28 cellular contexts compared by ENCODE assay signal in the genomic region with DNA sequence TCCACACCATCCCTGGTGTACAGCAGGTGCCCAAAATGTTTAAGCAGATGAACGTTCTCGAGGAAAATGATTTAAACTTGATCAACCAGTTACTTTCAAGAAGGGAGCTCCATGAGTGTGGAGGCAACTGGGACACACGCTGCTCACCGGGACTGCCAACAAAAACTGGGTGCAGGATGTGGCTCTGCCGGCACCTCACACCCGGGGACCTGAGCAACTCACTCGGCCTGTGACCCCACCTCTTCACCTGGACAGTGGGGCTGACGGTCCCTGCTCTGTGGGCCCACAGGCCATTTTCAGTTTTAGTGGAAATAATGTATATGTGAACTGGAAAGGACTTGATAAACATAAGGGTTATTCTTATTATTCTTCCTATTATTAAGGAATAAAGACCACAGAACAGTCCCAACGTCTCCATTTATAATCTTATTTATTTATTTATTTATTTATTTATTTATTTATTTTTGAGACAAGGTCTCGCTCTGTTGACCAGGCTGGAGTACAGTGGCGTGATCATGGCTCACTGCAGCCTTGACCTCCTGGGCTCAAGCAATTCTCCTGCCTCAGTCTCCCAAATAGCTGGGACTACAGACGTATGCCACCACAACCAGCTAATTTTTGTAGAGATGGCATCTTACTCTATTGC.
"Had no signal": no experiment of that assay in that cellular context is flagged by ENCODE, and none has a peak within 500 bp of the region (broad histone marks: within the 10 kb centered on the region; RNA-seq: fewer than 3 reads in every experiment).

No MANE protein-coding gene starts in this region.

- H3K9me3 ChIP-seq: colonic mucosa, esophagus squamous epithelium, gastroesophageal sphincter, heart right ventricle had no signal

- H3K27ac ChIP-seq: brain microvascular endothelial cell, colonic mucosa, epithelial cell of prostate, esophagus squamous epithelium, gastroesophageal sphincter, heart right ventricle, hepatocyte had no signal

- H3K27ac Mint-ChIP-seq: activated CD4-positive, alpha-beta memory T cell treated with anti-CD3 and anti-CD28 coated beads, Interleukin-2, amount 10 ng/mL, durations not matched to agents 7 days and 5 days; activated CD4-positive, alpha-beta T cell treated with anti-CD3 and anti-CD28 coated beads, Interleukin-2, amount 10 ng/mL, durations not matched to agents 7 days and 5 days; activated naive CD4-positive, alpha-beta T cell treated with anti-CD3 and anti-CD28 coated beads for 36 hours; activated naive CD4-positive, alpha-beta T cell treated with anti-CD3 and anti-CD28 coated beads, Interleukin-2, amount 50 U/mL, for 24 hours; activated naive CD8-positive, alpha-beta T cell treated with anti-CD3 and anti-CD28 coated beads, Interleukin-2, amount 10 ng/mL, durations not matched to agents 7 days and 5 days; activated T-helper 17 cell treated with anti-CD3 and anti-CD28 coated beads, Interleukin-2, amount 50 U/mL, for 72 hours; T-helper 17 cell had no signal

- H3K27me3 Mint-ChIP-seq: activated naive CD4-positive, alpha-beta T cell treated with anti-CD3 and anti-CD28 coated beads, Interleukin-2, amount 50 U/mL, for 24 hours; activated naive CD8-positive, alpha-beta T cell treated with anti-CD3 and anti-CD28 coated beads, Interleukin-2, amount 10 ng/mL, durations not matched to agents 7 days and 5 days; activated T-helper 17 cell treated with anti-CD3 and anti-CD28 coated beads, Interleukin-2, amount 50 U/mL, for 72 hours; central memory CD8-positive, alpha-beta T cell; T-helper 17 cell had no signal

- H2AFZ ChIP-seq: hepatocyte had no signal

- H3K4me2 ChIP-seq: hepatocyte had no signal

- H3K79me2 ChIP-seq: hepatocyte had no signal

- H3K27me3 ChIP-seq: colonic mucosa, esophagus squamous epithelium had no signal

- H3K4me1 ChIP-seq: colonic mucosa had no signal

- H3K4me3 ChIP-seq: colonic mucosa, esophagus squamous epithelium, gastroesophageal sphincter, heart right ventricle, hepatocyte had no signal

- DNase-seq: activated CD4-positive, alpha-beta memory T cell treated with anti-CD3 and anti-CD28 coated beads, Interleukin-2, amount 10 ng/mL, durations not matched to agents 7 days and 5 days; activated CD4-positive, alpha-beta T cell treated with anti-CD3 and anti-CD28 coated beads for 1 hour; activated CD4-positive, alpha-beta T cell treated with anti-CD3 and anti-CD28 coated beads for 4 hours; activated CD4-positive, alpha-beta T cell treated with anti-CD3 and anti-CD28 coated beads, Interleukin-2, amount 10 ng/mL, durations not matched to agents 7 days and 5 days; activated CD4-positive, alpha-beta T cell treated with anti-CD3 and anti-CD28 coated beads, Interleukin-2, amount 50 U/mL, for 4 hours; activated CD8-positive, alpha-beta memory T cell treated with anti-CD3 and anti-CD28 coated beads, Interleukin-2, amount 50 U/mL, for 48 hours; activated effector memory CD4-positive, alpha-beta T cell treated with Interleukin-2 at 50 U/mL for 16 hours; activated gamma-delta T cell treated with Interleukin-2 at 50 U/mL for 16 hours; activated naive CD4-positive, alpha-beta T cell treated with anti-CD3 and anti-CD28 coated beads for 36 hours; activated naive CD8-positive, alpha-beta T cell treated with anti-CD3 and anti-CD28 coated beads, Interleukin-2, amount 10 ng/mL, durations not matched to agents 7 days and 5 days; activated T-cell treated with anti-CD3 and anti-CD28 coated beads for 4 hours; activated T-cell treated with anti-CD3 and anti-CD28 coated beads, Interleukin-2, amount 50 U/mL, for 4 hours; amniotic stem cell; anterior cingulate cortex; brain microvascular endothelial cell; colonic mucosa; effector CD8-positive, alpha-beta T cell; esophagus squamous epithelium; foreskin melanocyte; heart right ventricle; T-helper 1 cell; T-helper 17 cell had no signal

- ATAC-seq: activated T-cell treated with anti-CD3 and anti-CD28 coated beads, Interleukin-2, amount 50 U/mL, for 4 hours; activated T-helper 17 cell treated with anti-CD3 and anti-CD28 coated beads, Interleukin-2, amount 50 U/mL, for 72 hours; gastroesophageal sphincter; heart right ventricle; T-helper 17 cell had no signal

- H3K9me3 Mint-ChIP-seq: activated CD4-positive, alpha-beta memory T cell treated with anti-CD3 and anti-CD28 coated beads, Interleukin-2, amount 10 ng/mL, durations not matched to agents 7 days and 5 days; activated CD4-positive, alpha-beta T cell treated with anti-CD3 and anti-CD28 coated beads, Interleukin-2, amount 10 ng/mL, durations not matched to agents 7 days and 5 days; activated naive CD4-positive, alpha-beta T cell treated with anti-CD3 and anti-CD28 coated beads for 36 hours; activated naive CD4-positive, alpha-beta T cell treated with anti-CD3 and anti-CD28 coated beads, Interleukin-2, amount 50 U/mL, for 24 hours; activated naive CD8-positive, alpha-beta T cell treated with anti-CD3 and anti-CD28 coated beads, Interleukin-2, amount 10 ng/mL, durations not matched to agents 7 days and 5 days; activated T-cell treated with anti-CD3 and anti-CD28 coated beads, Interleukin-2, amount 50 U/mL, for 4 hours; activated T-helper 17 cell treated with anti-CD3 and anti-CD28 coated beads, Interleukin-2, amount 50 U/mL, for 72 hours; central memory CD8-positive, alpha-beta T cell had no signal

- H3K4me3 Mint-ChIP-seq: activated CD4-positive, alpha-beta memory T cell treated with anti-CD3 and anti-CD28 coated beads, Interleukin-2, amount 10 ng/mL, durations not matched to agents 7 days and 5 days; activated CD4-positive, alpha-beta T cell treated with anti-CD3 and anti-CD28 coated beads, Interleukin-2, amount 10 ng/mL, durations not matched to agents 7 days and 5 days; activated naive CD4-positive, alpha-beta T cell treated with anti-CD3 and anti-CD28 coated beads for 36 hours; activated naive CD4-positive, alpha-beta T cell treated with anti-CD3 and anti-CD28 coated beads, Interleukin-2, amount 50 U/mL, for 24 hours; activated naive CD8-positive, alpha-beta T cell treated with anti-CD3 and anti-CD28 coated beads, Interleukin-2, amount 10 ng/mL, durations not matched to agents 7 days and 5 days; activated T-cell treated with anti-CD3 and anti-CD28 coated beads, Interleukin-2, amount 50 U/mL, for 4 hours; activated T-helper 17 cell treated with anti-CD3 and anti-CD28 coated beads, Interleukin-2, amount 50 U/mL, for 72 hours; central memory CD8-positive, alpha-beta T cell; T-helper 17 cell had no signal

- H3K36me3 ChIP-seq: brain microvascular endothelial cell, colonic mucosa, esophagus squamous epithelium, gastroesophageal sphincter, heart right ventricle had no signal
